8 cellular contexts compared by ENCODE assay signal in genomic region chr5:180291943-180292831, GRCh38. TPM values are rescaled to one million over a fixed set of nuclear protein-coding genes. Genes with fewer than 3 reads are reported as not detected.
DNase-seq lines count a peak whose midpoint lies in the region; ATAC-seq and TF ChIP-seq lines count a peak whose summit lies in the region.

MAPK9 (minus strand) TSS chr5:180292083; CDS start chr5:180280561, 11,522 bp downstream.

- H4K20me1 ChIP-seq in GM23338 (replicated peaks; ENCODE audit: insufficient read depth) = peaks cover 31% of the 10 kb centered on the region

- 0 out of 2 replicates have a peak within 1 kb of the TSS, but pooled peaks have one; percentile 47 for H2AFZ ChIP-seq in GM23338

- H3K27me3 ChIP-seq in GM23338 (ENCODE audit: insufficient read depth) (no peaks in the 10 kb centered on the region), testis (no peaks in the 10 kb centered on the region)

- H3K4me1 Mint-ChIP-seq in GM23338 (peaks cover 58% of the 10 kb centered on the region), osteocyte (ENCODE audit: unreplicated experiment) (peaks cover 38% of the 10 kb centered on the region)
- peaks cover 48% of the 10 kb centered on the region for H3K4me1 Mint-ChIP-seq in activated naive CD4-positive, alpha-beta T cell treated with anti-CD3 and anti-CD28 coated beads, Interleukin-2, amount 50 U/mL, for 24 hours

- no peaks in the 10 kb centered on the region for H3K9me3 ChIP-seq in testis

- H3K4me3 ChIP-seq in GM23338 = peak within 1 kb of the TSS; percentile 89
- peak within 1 kb of the TSS; percentile 78 for H3K4me3 ChIP-seq in LNCaP clone FGC (ENCODE audit: low read depth, low read length)
- peak within 1 kb of the TSS; percentile 87 to 91 for H3K4me3 ChIP-seq in testis

- peaks cover 8% of the 10 kb centered on the region; the same call in 1 of the 2 replicates for H3F3A ChIP-seq in GM23338 (replicated peaks; ENCODE audit: low read depth)

- peaks cover 46% of the 10 kb centered on the region for H3K79me2 ChIP-seq in GM23338 (replicated peaks; ENCODE audit: insufficient read depth)

- peaks cover 12% of the 10 kb centered on the region for H3K9me3 Mint-ChIP-seq in GM23338
- H3K9me3 Mint-ChIP-seq in activated naive CD4-positive, alpha-beta T cell treated with anti-CD3 and anti-CD28 coated beads, Interleukin-2, amount 50 U/mL, for 24 hours = no peaks in the 10 kb centered on the region
- no peaks in the 10 kb centered on the region for H3K9me3 Mint-ChIP-seq in osteocyte (ENCODE audit: unreplicated experiment)

- ATAC-seq in GM23338 = peak; percentile 63

- intact Hi-C loops in testis (cut with DNase I; ENCODE audit: low total_unique reads) = no loop called here

- H3K36me3 Mint-ChIP-seq in GM23338 (ENCODE audit: low read depth) (peaks cover 42% of the 10 kb centered on the region), osteocyte (ENCODE audit: unreplicated experiment) (no peaks in the 10 kb centered on the region)
- no peaks in the 10 kb centered on the region for H3K36me3 Mint-ChIP-seq in activated naive CD4-positive, alpha-beta T cell treated with anti-CD3 and anti-CD28 coated beads, Interleukin-2, amount 50 U/mL, for 24 hours

- peak within 1 kb of the TSS; percentile 80 for H3K27ac ChIP-seq in GM23338 (ENCODE audit: low read depth)
- H3K27ac ChIP-seq in testis = peak within 1 kb of the TSS; percentile 82 to 86

- H3K36me3 ChIP-seq in GM23338 (ENCODE audit: insufficient read depth) (no peaks in the 10 kb centered on the region), testis (ENCODE audit: low read depth, missing control alignments) (no peaks in the 10 kb centered on the region)

- H3K4me1 ChIP-seq in GM23338 (ENCODE audit: insufficient read depth) = peaks cover 38% of the 10 kb centered on the region
- peaks cover 26% of the 10 kb centered on the region for H3K4me1 ChIP-seq in testis

- no peak for TF ChIP-seq POLR2A in testis (IDR thresholded peaks at IDR 0.05)

- H3K27me3 Mint-ChIP-seq in GM23338 (ENCODE audit: insufficient read depth, low read depth, poor library complexity) = peaks cover 15% of the 10 kb centered on the region
- no peaks in the 10 kb centered on the region for H3K27me3 Mint-ChIP-seq in activated naive CD4-positive, alpha-beta T cell treated with anti-CD3 and anti-CD28 coated beads, Interleukin-2, amount 50 U/mL, for 24 hours
- no peaks in the 10 kb centered on the region for H3K27me3 Mint-ChIP-seq in osteocyte (ENCODE audit: unreplicated experiment)

- peak within 1 kb of the TSS; percentile 97 for H3K4me3 Mint-ChIP-seq in GM23338
- H3K4me3 Mint-ChIP-seq in activated naive CD4-positive, alpha-beta T cell treated with anti-CD3 and anti-CD28 coated beads, Interleukin-2, amount 50 U/mL, for 24 hours = peak within 1 kb of the TSS; percentile 94
- peak within 1 kb of the TSS; percentile 83 for H3K4me3 Mint-ChIP-seq in osteocyte (ENCODE audit: unreplicated experiment)

- peak within 1 kb of the TSS; percentile 90 for H3K4me2 ChIP-seq in GM23338

- no peaks in the 10 kb centered on the region for H3K9me2 ChIP-seq in GM23338 (ENCODE audit: insufficient read depth)

- TF ChIP-seq CTCF in GM23338 (conservative IDR thresholded peaks at IDR 0.05; ENCODE audit: low read depth in 2 of 2) = no peak
- no peak for TF ChIP-seq CTCF in LNCaP clone FGC (IDR thresholded peaks at IDR 0.05; ENCODE audit: control insufficient read depth, extremely low read depth, insufficient read depth)
- no peak for TF ChIP-seq CTCF in osteocyte (IDR thresholded peaks at IDR 0.05)
- TF ChIP-seq CTCF in testis (IDR thresholded peaks at IDR 0.05) = no peak

- peak within 1 kb of the TSS; percentile 96 for H3K27ac Mint-ChIP-seq in GM23338
- H3K27ac Mint-ChIP-seq in activated naive CD4-positive, alpha-beta T cell treated with anti-CD3 and anti-CD28 coated beads, Interleukin-2, amount 50 U/mL, for 24 hours = peak within 1 kb of the TSS; percentile 94
- H3K27ac Mint-ChIP-seq in osteocyte (ENCODE audit: unreplicated experiment) = peak within 1 kb of the TSS; percentile 81

- peak; percentile 38 for DNase-seq in GF-D8 (lab: John Stamatoyannopoulos, UW)
- peak; percentile 93 for DNase-seq in GM23338 (ENCODE audit: low spot score)
- no peak for DNase-seq in LNCaP clone FGC (ENCODE audit: low read depth)
- peak; percentile 65 for DNase-seq in SKM-1 (lab: John Stamatoyannopoulos, UW; ENCODE audit: unreplicated experiment)
- peak; percentile 87 for DNase-seq in glomerular visceral epithelial cell (ENCODE audit: extremely low spot score)
- DNase-seq in osteocyte (ENCODE audit: extremely low spot score, unreplicated experiment) = peak; percentile 92
- DNase-seq in testis = peak; percentile 91

- 0 to 2% methylated on average over 56 to 62 of the region's 122 CpGs for WGBS in testis, 2 donors

TF ChIP-seq in GM23338, 12 proteins besides CTCF, POLR2A, EP300 and RAD21:
- TF ChIP-seq ZNF114 (CRISPR knock-in tag; IDR thresholded peaks at IDR 0.05) (no peak), ZNF331 (CRISPR knock-in tag; IDR thresholded peaks at IDR 0.05; ENCODE audit: low read depth) (no peak), POLR2AphosphoS5 (IDR thresholded peaks at IDR 0.05; ENCODE audit: low read depth) (peak; percentile 67), CREB1 (CRISPR knock-in tag; IDR thresholded peaks at IDR 0.05; ENCODE audit: low read depth) (peak; percentile 32; the same call in 1 of the 2 replicates)
TF ChIP-seq in GM23338: peak in this region for 2.

RNA-seq across cellular contexts. Expression of gene MAPK9, which starts in this region (rescaled TPM):
- total RNA-seq in GM23338 (2014; rRNA removed; shearing (Covaris generic)) = 27.8 and 37.0 TPM in 2 replicates
- 13.6 and 16.8 TPM in 2 replicates for polyA plus RNA-seq in GM23338 (2016; fragmentation: Nextera tagmentation; extraction: Ambion mirVana)
- total RNA-seq in osteocyte = 30.0 and 31.8 TPM in 2 replicates
- total RNA-seq in testis = 10 to 100 TPM; 54.3 to 57.0 TPM
- polyA plus RNA-seq in testis (ENCODE audit: insufficient read depth, low read depth, low replicate concordance) = 34.9 TPM
